In genomic region chr9:134065720-134066419, GRCh38 we compare ENCODE assay signal across 1 cellular context.
A peak's percentile ranks its signal among the peaks of the same experiment; 100 is the strongest.
TF ChIP-seq lines count a peak whose summit lies in the region.

No MANE protein-coding gene starts in this region.

TF ChIP-seq in HepG2, 621 proteins besides CTCF, POLR2A, EP300 and RAD21 (continued from another document and continues in another):
- TF ChIP-seq, protein P1, sequence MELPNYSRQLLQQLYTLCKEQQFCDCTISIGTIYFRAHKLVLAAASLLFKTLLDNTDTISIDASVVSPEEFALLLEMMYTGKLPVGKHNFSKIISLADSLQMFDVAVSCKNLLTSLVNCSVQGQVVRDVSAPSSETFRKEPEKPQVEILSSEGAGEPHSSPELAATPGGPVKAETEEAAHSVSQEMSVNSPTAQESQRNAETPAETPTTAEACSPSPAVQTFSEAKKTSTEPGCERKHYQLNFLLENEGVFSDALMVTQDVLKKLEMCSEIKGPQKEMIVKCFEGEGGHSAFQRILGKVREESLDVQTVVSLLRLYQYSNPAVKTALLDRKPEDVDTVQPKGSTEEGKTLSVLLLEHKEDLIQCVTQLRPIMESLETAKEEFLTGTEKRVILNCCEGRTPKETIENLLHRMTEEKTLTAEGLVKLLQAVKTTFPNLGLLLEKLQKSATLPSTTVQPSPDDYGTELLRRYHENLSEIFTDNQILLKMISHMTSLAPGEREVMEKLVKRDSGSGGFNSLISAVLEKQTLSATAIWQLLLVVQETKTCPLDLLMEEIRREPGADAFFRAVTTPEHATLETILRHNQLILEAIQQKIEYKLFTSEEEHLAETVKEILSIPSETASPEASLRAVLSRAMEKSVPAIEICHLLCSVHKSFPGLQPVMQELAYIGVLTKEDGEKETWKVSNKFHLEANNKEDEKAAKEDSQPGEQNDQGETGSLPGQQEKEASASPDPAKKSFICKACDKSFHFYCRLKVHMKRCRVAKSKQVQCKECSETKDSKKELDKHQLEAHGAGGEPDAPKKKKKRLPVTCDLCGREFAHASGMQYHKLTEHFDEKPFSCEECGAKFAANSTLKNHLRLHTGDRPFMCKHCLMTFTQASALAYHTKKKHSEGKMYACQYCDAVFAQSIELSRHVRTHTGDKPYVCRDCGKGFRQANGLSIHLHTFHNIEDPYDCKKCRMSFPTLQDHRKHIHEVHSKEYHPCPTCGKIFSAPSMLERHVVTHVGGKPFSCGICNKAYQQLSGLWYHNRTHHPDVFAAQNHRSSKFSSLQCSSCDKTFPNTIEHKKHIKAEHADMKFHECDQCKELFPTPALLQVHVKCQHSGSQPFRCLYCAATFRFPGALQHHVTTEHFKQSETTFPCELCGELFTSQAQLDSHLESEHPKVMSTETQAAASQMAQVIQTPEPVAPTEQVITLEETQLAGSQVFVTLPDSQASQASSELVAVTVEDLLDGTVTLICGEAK (IDR thresholded peaks at IDR 0.05) = no peak
- TF ChIP-seq, protein P1 (CRISPR knock-in tag; IDR thresholded peaks at IDR 0.05) = no peak
- no peak for TF ChIP-seq ZNF776 (CRISPR knock-in tag; IDR thresholded peaks at IDR 0.05)
- TF ChIP-seq ZNF790 (CRISPR knock-in tag; IDR thresholded peaks at IDR 0.05; ENCODE audit: borderline replicate concordance) = no peak
- TF ChIP-seq NPAS2 (CRISPR knock-in tag; IDR thresholded peaks at IDR 0.05; ENCODE audit: borderline replicate concordance) = no peak
- TF ChIP-seq, protein P2, sequence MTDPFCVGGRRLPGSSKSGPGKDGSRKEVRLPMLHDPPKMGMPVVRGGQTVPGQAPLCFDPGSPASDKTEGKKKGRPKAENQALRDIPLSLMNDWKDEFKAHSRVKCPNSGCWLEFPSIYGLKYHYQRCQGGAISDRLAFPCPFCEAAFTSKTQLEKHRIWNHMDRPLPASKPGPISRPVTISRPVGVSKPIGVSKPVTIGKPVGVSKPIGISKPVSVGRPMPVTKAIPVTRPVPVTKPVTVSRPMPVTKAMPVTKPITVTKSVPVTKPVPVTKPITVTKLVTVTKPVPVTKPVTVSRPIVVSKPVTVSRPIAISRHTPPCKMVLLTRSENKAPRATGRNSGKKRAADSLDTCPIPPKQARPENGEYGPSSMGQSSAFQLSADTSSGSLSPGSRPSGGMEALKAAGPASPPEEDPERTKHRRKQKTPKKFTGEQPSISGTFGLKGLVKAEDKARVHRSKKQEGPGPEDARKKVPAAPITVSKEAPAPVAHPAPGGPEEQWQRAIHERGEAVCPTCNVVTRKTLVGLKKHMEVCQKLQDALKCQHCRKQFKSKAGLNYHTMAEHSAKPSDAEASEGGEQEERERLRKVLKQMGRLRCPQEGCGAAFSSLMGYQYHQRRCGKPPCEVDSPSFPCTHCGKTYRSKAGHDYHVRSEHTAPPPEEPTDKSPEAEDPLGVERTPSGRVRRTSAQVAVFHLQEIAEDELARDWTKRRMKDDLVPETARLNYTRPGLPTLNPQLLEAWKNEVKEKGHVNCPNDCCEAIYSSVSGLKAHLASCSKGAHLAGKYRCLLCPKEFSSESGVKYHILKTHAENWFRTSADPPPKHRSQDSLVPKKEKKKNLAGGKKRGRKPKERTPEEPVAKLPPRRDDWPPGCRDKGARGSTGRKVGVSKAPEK (CRISPR knock-in tag; IDR thresholded peaks at IDR 0.05; ENCODE audit: borderline replicate concordance) = 0 out of 2 replicates have a peak, but pooled peaks have one; percentile 51
- TF ChIP-seq RFX3 (CRISPR knock-in tag; IDR thresholded peaks at IDR 0.05) = no peak
- TF ChIP-seq, protein P3, sequence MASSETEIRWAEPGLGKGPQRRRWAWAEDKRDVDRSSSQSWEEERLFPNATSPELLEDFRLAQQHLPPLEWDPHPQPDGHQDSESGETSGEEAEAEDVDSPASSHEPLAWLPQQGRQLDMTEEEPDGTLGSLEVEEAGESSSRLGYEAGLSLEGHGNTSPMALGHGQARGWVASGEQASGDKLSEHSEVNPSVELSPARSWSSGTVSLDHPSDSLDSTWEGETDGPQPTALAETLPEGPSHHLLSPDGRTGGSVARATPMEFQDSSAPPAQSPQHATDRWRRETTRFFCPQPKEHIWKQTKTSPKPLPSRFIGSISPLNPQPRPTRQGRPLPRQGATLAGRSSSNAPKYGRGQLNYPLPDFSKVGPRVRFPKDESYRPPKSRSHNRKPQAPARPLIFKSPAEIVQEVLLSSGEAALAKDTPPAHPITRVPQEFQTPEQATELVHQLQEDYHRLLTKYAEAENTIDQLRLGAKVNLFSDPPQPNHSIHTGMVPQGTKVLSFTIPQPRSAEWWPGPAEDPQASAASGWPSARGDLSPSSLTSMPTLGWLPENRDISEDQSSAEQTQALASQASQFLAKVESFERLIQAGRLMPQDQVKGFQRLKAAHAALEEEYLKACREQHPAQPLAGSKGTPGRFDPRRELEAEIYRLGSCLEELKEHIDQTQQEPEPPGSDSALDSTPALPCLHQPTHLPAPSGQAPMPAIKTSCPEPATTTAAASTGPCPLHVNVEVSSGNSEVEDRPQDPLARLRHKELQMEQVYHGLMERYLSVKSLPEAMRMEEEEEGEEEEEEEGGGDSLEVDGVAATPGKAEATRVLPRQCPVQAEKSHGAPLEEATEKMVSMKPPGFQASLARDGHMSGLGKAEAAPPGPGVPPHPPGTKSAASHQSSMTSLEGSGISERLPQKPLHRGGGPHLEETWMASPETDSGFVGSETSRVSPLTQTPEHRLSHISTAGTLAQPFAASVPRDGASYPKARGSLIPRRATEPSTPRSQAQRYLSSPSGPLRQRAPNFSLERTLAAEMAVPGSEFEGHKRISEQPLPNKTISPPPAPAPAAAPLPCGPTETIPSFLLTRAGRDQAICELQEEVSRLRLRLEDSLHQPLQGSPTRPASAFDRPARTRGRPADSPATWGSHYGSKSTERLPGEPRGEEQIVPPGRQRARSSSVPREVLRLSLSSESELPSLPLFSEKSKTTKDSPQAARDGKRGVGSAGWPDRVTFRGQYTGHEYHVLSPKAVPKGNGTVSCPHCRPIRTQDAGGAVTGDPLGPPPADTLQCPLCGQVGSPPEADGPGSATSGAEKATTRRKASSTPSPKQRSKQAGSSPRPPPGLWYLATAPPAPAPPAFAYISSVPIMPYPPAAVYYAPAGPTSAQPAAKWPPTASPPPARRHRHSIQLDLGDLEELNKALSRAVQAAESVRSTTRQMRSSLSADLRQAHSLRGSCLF (CRISPR knock-in tag; IDR thresholded peaks at IDR 0.05; ENCODE audit: borderline replicate concordance) = no peak
- TF ChIP-seq XBP1 (CRISPR knock-in tag; IDR thresholded peaks at IDR 0.05) = no peak
- no peak for TF ChIP-seq GFI1 (CRISPR knock-in tag; IDR thresholded peaks at IDR 0.05; ENCODE audit: borderline replicate concordance)
- no peak for TF ChIP-seq ZSCAN21 (CRISPR knock-in tag; IDR thresholded peaks at IDR 0.05; ENCODE audit: borderline replicate concordance)
- 0 out of 2 replicates have a peak, but pooled peaks have one; percentile 50 for TF ChIP-seq GATAD2A (CRISPR knock-in tag; IDR thresholded peaks at IDR 0.05)
- no peak for TF ChIP-seq BRD4 (CRISPR knock-in tag; IDR thresholded peaks at IDR 0.05)
- TF ChIP-seq ZNF124 (CRISPR knock-in tag; IDR thresholded peaks at IDR 0.05) = no peak
- 0 out of 2 replicates have a peak, but pooled peaks have one; percentile 15 for TF ChIP-seq ISL2 (CRISPR knock-in tag; IDR thresholded peaks at IDR 0.05)
- TF ChIP-seq ZSCAN25 (CRISPR knock-in tag; IDR thresholded peaks at IDR 0.05) = 0 out of 2 replicates have a peak, but pooled peaks have one; percentile 10
- 0 out of 2 replicates have a peak, but pooled peaks have one; percentile 33 for TF ChIP-seq ZNF740 (CRISPR knock-in tag; IDR thresholded peaks at IDR 0.05)
- peak; percentile 31; the same call in 1 of the 2 replicates for TF ChIP-seq MYC (CRISPR knock-in tag; IDR thresholded peaks at IDR 0.05; ENCODE audit: borderline replicate concordance)
- TF ChIP-seq FOXK2 (IDR thresholded peaks at IDR 0.05) = no peak
- no peak for TF ChIP-seq TAF15 (IDR thresholded peaks at IDR 0.05; ENCODE audit: low read depth, low read length, poor library complexity, severe bottlenecking)
- TF ChIP-seq FOXA1 (IDR thresholded peaks at IDR 0.05) = no peak
- TF ChIP-seq FOXA1 (CRISPR knock-in tag; IDR thresholded peaks at IDR 0.05) = peak; percentile 41
- no peak for TF ChIP-seq PITX1 (CRISPR knock-in tag; IDR thresholded peaks at IDR 0.05)
- no peak for TF ChIP-seq ZNF414 (CRISPR knock-in tag; IDR thresholded peaks at IDR 0.05)
- TF ChIP-seq KLF13 (CRISPR knock-in tag; IDR thresholded peaks at IDR 0.05) = no peak
- TF ChIP-seq PHF5A (CRISPR knock-in tag; IDR thresholded peaks at IDR 0.05; ENCODE audit: low read depth, unreplicated experiment) = no peak
- TF ChIP-seq GABPA (IDR thresholded peaks at IDR 0.05; ENCODE audit: low read depth, low read length) = no peak
- no peak; the same call in 1 of the 2 replicates for TF ChIP-seq GABPA (CRISPR knock-in tag; IDR thresholded peaks at IDR 0.05; ENCODE audit: low read depth)
- no peak for TF ChIP-seq MXD1 (CRISPR knock-in tag; IDR thresholded peaks at IDR 0.05)
- no peak for TF ChIP-seq PRDM15 (CRISPR knock-in tag; IDR thresholded peaks at IDR 0.05)
- no peak for TF ChIP-seq TRIM22 (IDR thresholded peaks at IDR 0.05)
- no peak for TF ChIP-seq SCMH1 (CRISPR knock-in tag; IDR thresholded peaks at IDR 0.05; ENCODE audit: borderline replicate concordance)
- TF ChIP-seq, protein P4, sequence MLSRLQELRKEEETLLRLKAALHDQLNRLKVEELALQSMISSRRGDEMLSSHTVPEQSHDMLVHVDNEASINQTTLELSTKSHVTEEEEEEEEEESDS (CRISPR knock-in tag; IDR thresholded peaks at IDR 0.05; ENCODE audit: borderline replicate concordance) = no peak
